24 cellular contexts compared by ENCODE assay signal in the genomic region with DNA sequence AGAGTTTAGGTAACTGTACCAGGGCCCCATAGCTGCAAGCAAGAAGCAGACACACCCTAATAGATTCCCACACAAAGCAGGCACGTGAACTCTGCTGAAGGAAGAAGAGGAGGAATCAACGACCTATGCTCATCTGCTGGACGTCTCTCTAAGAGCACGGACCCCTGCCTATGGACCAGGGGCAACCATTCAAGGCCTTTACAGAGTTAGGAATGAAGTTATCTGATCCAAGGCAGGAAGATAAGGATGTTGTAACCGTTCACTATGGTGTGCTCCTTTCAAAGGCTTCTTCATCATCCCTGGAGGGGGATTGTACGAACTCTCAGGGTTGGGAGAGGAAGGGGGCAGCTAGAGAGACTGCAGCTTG.
"Had no signal": no experiment of that assay in that cellular context is flagged by ENCODE, and none has a peak within 500 bp of the region (broad histone marks: within the 10 kb centered on the region; RNA-seq: fewer than 3 reads in every experiment).

No MANE protein-coding gene starts in this region.

- DNase-seq: activated CD4-positive, alpha-beta memory T cell treated with anti-CD3 and anti-CD28 coated beads for 36 hours; activated CD4-positive, alpha-beta T cell treated with anti-CD3 and anti-CD28 coated beads for 48 hours; activated effector memory CD4-positive, alpha-beta T cell treated with Interleukin-2 at 50 U/mL for 16 hours; activated naive CD4-positive, alpha-beta T cell treated with anti-CD3 and anti-CD28 coated beads for 36 hours; activated naive CD8-positive, alpha-beta T cell treated with anti-CD3 and anti-CD28 coated beads, Interleukin-2, amount 50 U/mL, for 24 hours; activated T-cell treated with anti-CD3 and anti-CD28 coated beads, Interleukin-2, amount 50 U/mL, for 72 hours; anterior cingulate cortex; brain microvascular endothelial cell; dorsolateral prefrontal cortex; head of caudate nucleus; naive thymus-derived CD4-positive, alpha-beta T cell; ovary; sigmoid colon; spleen; stimulated activated CD4-positive, alpha-beta T cell treated with anti-CD3 and anti-CD28 coated beads, Interleukin-4, amount 100 ng/mL, for 1 hour; stimulated activated naive CD4-positive, alpha-beta T cell; upper lobe of right lung had no signal

- H3K36me3 ChIP-seq: brain microvascular endothelial cell, colonic mucosa, gastroesophageal sphincter, neutrophil, ovary, sigmoid colon, spleen, thoracic aorta, upper lobe of right lung had no signal

- ATAC-seq: activated naive CD8-positive, alpha-beta T cell treated with anti-CD3 and anti-CD28 coated beads, Interleukin-2, amount 50 U/mL, for 24 hours; activated T-cell treated with anti-CD3 and anti-CD28 coated beads, Interleukin-2, amount 50 U/mL, for 72 hours; gastroesophageal sphincter; naive thymus-derived CD4-positive, alpha-beta T cell; SK-N-SH treated with all-trans-retinoic acid at 6 μM for 48 hours had no signal

- H3K4me3 ChIP-seq: colonic mucosa, dorsolateral prefrontal cortex, gastroesophageal sphincter, ovary, sigmoid colon, spleen, thoracic aorta, upper lobe of right lung had no signal

- H3K27me3 Mint-ChIP-seq: activated CD4-positive, alpha-beta memory T cell treated with anti-CD3 and anti-CD28 coated beads for 36 hours; activated naive CD8-positive, alpha-beta T cell treated with anti-CD3 and anti-CD28 coated beads, Interleukin-2, amount 50 U/mL, for 24 hours; naive thymus-derived CD4-positive, alpha-beta T cell had no signal

- H3K36me3 Mint-ChIP-seq: activated CD4-positive, alpha-beta memory T cell treated with anti-CD3 and anti-CD28 coated beads for 36 hours; naive thymus-derived CD4-positive, alpha-beta T cell had no signal

- H3K9me3 Mint-ChIP-seq: activated CD4-positive, alpha-beta memory T cell treated with anti-CD3 and anti-CD28 coated beads for 36 hours; activated naive CD4-positive, alpha-beta T cell treated with anti-CD3 and anti-CD28 coated beads for 36 hours; activated naive CD8-positive, alpha-beta T cell treated with anti-CD3 and anti-CD28 coated beads, Interleukin-2, amount 50 U/mL, for 24 hours; activated T-cell treated with anti-CD3 and anti-CD28 coated beads, Interleukin-2, amount 50 U/mL, for 72 hours; central memory CD8-positive, alpha-beta T cell; naive thymus-derived CD4-positive, alpha-beta T cell had no signal

- H3K27ac ChIP-seq: brain microvascular endothelial cell, colonic mucosa, epithelial cell of prostate, gastroesophageal sphincter, neutrophil, ovary, sigmoid colon, spleen, thoracic aorta, upper lobe of right lung had no signal

- H3K27me3 ChIP-seq: brain microvascular endothelial cell, colonic mucosa, gastroesophageal sphincter, neutrophil, ovary, sigmoid colon, spleen, upper lobe of right lung had no signal

- H3K27ac Mint-ChIP-seq: activated CD4-positive, alpha-beta memory T cell treated with anti-CD3 and anti-CD28 coated beads for 36 hours; activated naive CD4-positive, alpha-beta T cell treated with anti-CD3 and anti-CD28 coated beads for 36 hours; activated naive CD8-positive, alpha-beta T cell treated with anti-CD3 and anti-CD28 coated beads, Interleukin-2, amount 50 U/mL, for 24 hours; activated T-cell treated with anti-CD3 and anti-CD28 coated beads, Interleukin-2, amount 50 U/mL, for 72 hours; naive thymus-derived CD4-positive, alpha-beta T cell had no signal

- H3K4me1 Mint-ChIP-seq: activated naive CD8-positive, alpha-beta T cell treated with anti-CD3 and anti-CD28 coated beads, Interleukin-2, amount 50 U/mL, for 24 hours; central memory CD8-positive, alpha-beta T cell; naive thymus-derived CD4-positive, alpha-beta T cell had no signal

- H3K4me3 Mint-ChIP-seq: activated CD4-positive, alpha-beta memory T cell treated with anti-CD3 and anti-CD28 coated beads for 36 hours; activated naive CD4-positive, alpha-beta T cell treated with anti-CD3 and anti-CD28 coated beads for 36 hours; activated naive CD8-positive, alpha-beta T cell treated with anti-CD3 and anti-CD28 coated beads, Interleukin-2, amount 50 U/mL, for 24 hours; activated T-cell treated with anti-CD3 and anti-CD28 coated beads, Interleukin-2, amount 50 U/mL, for 72 hours; central memory CD8-positive, alpha-beta T cell; naive thymus-derived CD4-positive, alpha-beta T cell had no signal

- H3K9me3 ChIP-seq: colonic mucosa, gastroesophageal sphincter, neutrophil, ovary, sigmoid colon, spleen, thoracic aorta, upper lobe of right lung had no signal

- H3K4me1 ChIP-seq: colonic mucosa, gastroesophageal sphincter, sigmoid colon, spleen, upper lobe of right lung had no signal
